8 cellular contexts compared by ENCODE assay signal in the genomic region with DNA sequence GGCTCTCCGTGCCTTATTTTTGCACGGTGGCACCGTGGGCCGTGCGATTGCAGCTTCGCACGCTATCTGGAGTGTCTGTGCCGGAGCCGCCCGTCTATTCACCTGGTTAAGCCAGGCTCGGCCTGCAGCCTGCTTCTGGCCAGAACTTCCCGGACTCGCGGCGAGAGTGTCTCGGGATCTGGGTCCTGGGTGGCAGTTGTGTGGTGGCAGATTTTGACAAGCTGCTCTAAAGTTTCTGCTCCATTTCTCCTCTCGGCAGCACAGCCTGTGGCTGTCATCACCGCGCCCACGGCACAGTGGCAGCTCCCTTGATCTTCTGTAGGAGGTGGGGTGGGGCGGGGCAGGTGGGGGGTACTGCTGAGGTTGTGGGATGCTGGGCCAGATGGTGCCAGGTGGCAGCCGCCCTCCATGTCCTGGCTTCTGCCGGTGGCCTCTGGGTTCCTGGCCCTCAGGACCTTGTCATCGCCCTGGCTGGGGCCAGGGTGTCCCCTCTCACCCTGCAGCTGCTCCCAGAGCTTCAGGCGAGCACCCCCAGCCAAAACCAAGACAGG. TPM values are rescaled to one million over a fixed set of nuclear protein-coding genes. Genes with fewer than 3 reads are reported as not detected.
DNase-seq lines count a peak whose midpoint lies in the region; ATAC-seq and TF ChIP-seq lines count a peak whose summit lies in the region.

No MANE protein-coding gene starts in this region.

- no peak for TF ChIP-seq POLR2A in esophagus squamous epithelium (IDR thresholded peaks at IDR 0.05)

- H3K4me1 ChIP-seq in cardiac muscle cell (ENCODE audit: low read depth) (no peaks in the 10 kb centered on the region), esophagus squamous epithelium (peaks cover 30 to 75% (median 43%) of the 10 kb centered on the region in 3 donors)

- H3K36me3 ChIP-seq in cardiac muscle cell = no peaks in the 10 kb centered on the region
- no peaks in the 10 kb centered on the region for H3K36me3 ChIP-seq in esophagus squamous epithelium

- no peaks in the 10 kb centered on the region for H3K9me3 Mint-ChIP-seq in WTC11

- no peaks in the 10 kb centered on the region for H3K36me3 Mint-ChIP-seq in WTC11

- peak overlapping the region; percentile 67 for H3K4me3 Mint-ChIP-seq in WTC11

- CTCF ChIA-PET in WTC11 (lab: Charles Lee) = interaction anchor here (1.0 to 1.7 kb wide), 8 partner anchors 34 to 727 kb away, joined by 3 to 12 read pairs (median 4); a partner anchor contains a TSS

- POLR2A ChIA-PET in WTC11 (lab: Charles Lee) = no interaction called here

- no peak overlapping the region for H3K27ac Mint-ChIP-seq in WTC11

- H3K27me3 ChIP-seq in cardiac muscle cell (peaks cover 59% of the 10 kb centered on the region), esophagus squamous epithelium (peaks cover 0 to 95% (median 9%) of the 10 kb centered on the region in 4 donors)

- intact Hi-C loops in Right ventricle myocardium inferior (cut with DNase I) = loop anchor here (10.0 kb wide), 1 partner anchor 124 kb away; no protein-coding TSS in a partner anchor
- intact Hi-C loops in esophagus squamous epithelium (cut with DNase I) = no loop called here

- WGBS in esophagus squamous epithelium, 2 donors = 0 to 10% methylated on average over 2 to 3 of the region's 25 CpGs

- peaks cover 19% of the 10 kb centered on the region for H3K27me3 Mint-ChIP-seq in WTC11 (ENCODE audit: low read depth)

- H3K9me3 ChIP-seq in cardiac muscle cell (ENCODE audit: low read depth) (no peaks in the 10 kb centered on the region), esophagus squamous epithelium (no peaks in the 10 kb centered on the region)

- DNase-seq in cardiac muscle cell (ENCODE audit: low read depth in 1 of 2, low spot score in 1 of 2) (peak in 1 of 2 donors; percentile 26), Right ventricle myocardium inferior (ENCODE audit: missing footprints) (no peak), WTC11 (ENCODE audit: low spot score) (peak; percentile 38), esophagus squamous epithelium (lab: John Stamatoyannopoulos, UW) (no peak), occipital lobe (lab: John Stamatoyannopoulos, UW) (peak; percentile 46), HPDE6-E6E7 (ENCODE audit: extremely low spot score) (no peak)

- ATAC-seq in Right ventricle myocardium inferior (no peak), WTC11 (peak; percentile 2; the same call in 1 of the 2 replicates), GM21529 (IDR thresholded peaks at IDR 0.05; ENCODE audit: unreplicated experiment) (no peak), HG02759 (IDR thresholded peaks at IDR 0.05; ENCODE audit: unreplicated experiment) (no peak)

- H3K4me1 Mint-ChIP-seq in WTC11 = peaks cover 22% of the 10 kb centered on the region

- peak overlapping the region; percentile 26 for H3K4me3 ChIP-seq in cardiac muscle cell
- peak overlapping the region; percentile 20 to 67 (median 48) for H3K4me3 ChIP-seq in esophagus squamous epithelium

- H3K27ac ChIP-seq in cardiac muscle cell (no peak overlapping the region), esophagus squamous epithelium (peak overlapping the region; percentile 31 to 83 (median 56))

- no peak for TF ChIP-seq CTCF in cardiac muscle cell (IDR thresholded peaks at IDR 0.05; ENCODE audit: low read depth, low read length)
- TF ChIP-seq CTCF in WTC11 (IDR thresholded peaks at IDR 0.05) = no peak
- TF ChIP-seq CTCF in esophagus squamous epithelium (IDR thresholded peaks at IDR 0.05) = no peak

TF ChIP-seq in WTC11, 78 proteins besides CTCF, POLR2A, EP300 and RAD21:
- TF ChIP-seq, protein P1, sequence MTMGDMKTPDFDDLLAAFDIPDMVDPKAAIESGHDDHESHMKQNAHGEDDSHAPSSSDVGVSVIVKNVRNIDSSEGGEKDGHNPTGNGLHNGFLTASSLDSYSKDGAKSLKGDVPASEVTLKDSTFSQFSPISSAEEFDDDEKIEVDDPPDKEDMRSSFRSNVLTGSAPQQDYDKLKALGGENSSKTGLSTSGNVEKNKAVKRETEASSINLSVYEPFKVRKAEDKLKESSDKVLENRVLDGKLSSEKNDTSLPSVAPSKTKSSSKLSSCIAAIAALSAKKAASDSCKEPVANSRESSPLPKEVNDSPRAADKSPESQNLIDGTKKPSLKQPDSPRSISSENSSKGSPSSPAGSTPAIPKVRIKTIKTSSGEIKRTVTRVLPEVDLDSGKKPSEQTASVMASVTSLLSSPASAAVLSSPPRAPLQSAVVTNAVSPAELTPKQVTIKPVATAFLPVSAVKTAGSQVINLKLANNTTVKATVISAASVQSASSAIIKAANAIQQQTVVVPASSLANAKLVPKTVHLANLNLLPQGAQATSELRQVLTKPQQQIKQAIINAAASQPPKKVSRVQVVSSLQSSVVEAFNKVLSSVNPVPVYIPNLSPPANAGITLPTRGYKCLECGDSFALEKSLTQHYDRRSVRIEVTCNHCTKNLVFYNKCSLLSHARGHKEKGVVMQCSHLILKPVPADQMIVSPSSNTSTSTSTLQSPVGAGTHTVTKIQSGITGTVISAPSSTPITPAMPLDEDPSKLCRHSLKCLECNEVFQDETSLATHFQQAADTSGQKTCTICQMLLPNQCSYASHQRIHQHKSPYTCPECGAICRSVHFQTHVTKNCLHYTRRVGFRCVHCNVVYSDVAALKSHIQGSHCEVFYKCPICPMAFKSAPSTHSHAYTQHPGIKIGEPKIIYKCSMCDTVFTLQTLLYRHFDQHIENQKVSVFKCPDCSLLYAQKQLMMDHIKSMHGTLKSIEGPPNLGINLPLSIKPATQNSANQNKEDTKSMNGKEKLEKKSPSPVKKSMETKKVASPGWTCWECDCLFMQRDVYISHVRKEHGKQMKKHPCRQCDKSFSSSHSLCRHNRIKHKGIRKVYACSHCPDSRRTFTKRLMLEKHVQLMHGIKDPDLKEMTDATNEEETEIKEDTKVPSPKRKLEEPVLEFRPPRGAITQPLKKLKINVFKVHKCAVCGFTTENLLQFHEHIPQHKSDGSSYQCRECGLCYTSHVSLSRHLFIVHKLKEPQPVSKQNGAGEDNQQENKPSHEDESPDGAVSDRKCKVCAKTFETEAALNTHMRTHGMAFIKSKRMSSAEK (CRISPR knock-in tag; IDR thresholded peaks at IDR 0.05; ENCODE audit: borderline replicate concordance) = no peak
- TF ChIP-seq ZNF396 (CRISPR knock-in tag; IDR thresholded peaks at IDR 0.05; ENCODE audit: borderline replicate concordance) = no peak
- TF ChIP-seq, protein P2, sequence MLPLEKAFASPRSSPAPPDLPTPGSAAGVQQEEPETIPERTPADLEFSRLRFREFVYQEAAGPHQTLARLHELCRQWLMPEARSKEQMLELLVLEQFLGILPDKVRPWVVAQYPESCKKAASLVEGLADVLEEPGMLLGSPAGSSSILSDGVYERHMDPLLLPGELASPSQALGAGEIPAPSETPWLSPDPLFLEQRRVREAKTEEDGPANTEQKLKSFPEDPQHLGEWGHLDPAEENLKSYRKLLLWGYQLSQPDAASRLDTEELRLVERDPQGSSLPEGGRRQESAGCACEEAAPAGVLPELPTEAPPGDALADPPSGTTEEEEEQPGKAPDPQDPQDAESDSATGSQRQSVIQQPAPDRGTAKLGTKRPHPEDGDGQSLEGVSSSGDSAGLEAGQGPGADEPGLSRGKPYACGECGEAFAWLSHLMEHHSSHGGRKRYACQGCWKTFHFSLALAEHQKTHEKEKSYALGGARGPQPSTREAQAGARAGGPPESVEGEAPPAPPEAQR (CRISPR knock-in tag; IDR thresholded peaks at IDR 0.05) = no peak
- TF ChIP-seq ZNF671 (CRISPR knock-in tag; IDR thresholded peaks at IDR 0.05) = no peak
- TF ChIP-seq NR2C2 (CRISPR knock-in tag; IDR thresholded peaks at IDR 0.05) = no peak
- no peak for TF ChIP-seq ZNF317 (CRISPR knock-in tag; IDR thresholded peaks at IDR 0.05; ENCODE audit: borderline replicate concordance, low read depth)
- TF ChIP-seq ELF4 (CRISPR knock-in tag; IDR thresholded peaks at IDR 0.05; ENCODE audit: low read depth) = no peak
- TF ChIP-seq, protein P3, sequence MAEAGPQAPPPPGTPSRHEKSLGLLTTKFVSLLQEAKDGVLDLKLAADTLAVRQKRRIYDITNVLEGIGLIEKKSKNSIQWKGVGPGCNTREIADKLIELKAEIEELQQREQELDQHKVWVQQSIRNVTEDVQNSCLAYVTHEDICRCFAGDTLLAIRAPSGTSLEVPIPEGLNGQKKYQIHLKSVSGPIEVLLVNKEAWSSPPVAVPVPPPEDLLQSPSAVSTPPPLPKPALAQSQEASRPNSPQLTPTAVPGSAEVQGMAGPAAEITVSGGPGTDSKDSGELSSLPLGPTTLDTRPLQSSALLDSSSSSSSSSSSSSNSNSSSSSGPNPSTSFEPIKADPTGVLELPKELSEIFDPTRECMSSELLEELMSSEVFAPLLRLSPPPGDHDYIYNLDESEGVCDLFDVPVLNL (CRISPR knock-in tag; IDR thresholded peaks at IDR 0.05; ENCODE audit: borderline replicate concordance, low read depth) = no peak
- TF ChIP-seq GABPB1 (CRISPR knock-in tag; IDR thresholded peaks at IDR 0.05) = no peak
- no peak for TF ChIP-seq RORB (CRISPR knock-in tag; IDR thresholded peaks at IDR 0.05)
TF ChIP-seq in WTC11: peak in this region for 0.

RNA-seq across cellular contexts. Expression of a gene that starts 2.9 kb away (rescaled TPM):
- total RNA-seq in cardiac muscle cell = not detected in 2 replicates
- polyA plus RNA-seq in cardiac muscle cell = 0.71 TPM in 1 of 2 replicates, not detected in the other
- 0.73 TPM for total RNA-seq in Right ventricle myocardium inferior
- 58.8 to 67.1 TPM (median 62.1 TPM) in 3 replicates for total RNA-seq in WTC11 (2021)
- total RNA-seq in esophagus squamous epithelium = 1 to 10 TPM; 1.3 to 3.1 (median 1.9) TPM
- total RNA-seq in occipital lobe = 25.9 TPM

Comparison
In these comparisons a context has a peak if more than half of its experiments do, and no peak if none do; other contexts are left out.
1. DNase-seq: peak in WTC11 (single experiment) and occipital lobe (single experiment); none in Right ventricle myocardium inferior (single experiment), esophagus squamous epithelium (single experiment) and HPDE6-E6E7 (single experiment).